ENCODE assay signal across 29 cellular contexts in genomic region chr18:78503129-78503528, GRCh38.
"Had no signal": no experiment of that assay in that cellular context is flagged by ENCODE, and none has a peak within 500 bp of the region (broad histone marks: within the 10 kb centered on the region; RNA-seq: fewer than 3 reads in every experiment).

No MANE protein-coding gene starts in this region.

- DNase-seq: activated B cell treated with CpG ODN at 0.5 μM for 24 hours; activated CD4-positive, alpha-beta memory T cell treated with anti-CD3 and anti-CD28 coated beads for 36 hours; activated CD4-positive, alpha-beta T cell treated with anti-CD3 and anti-CD28 coated beads for 4 hours; activated CD4-positive, alpha-beta T cell treated with anti-CD3 and anti-CD28 coated beads, Interleukin-2, amount 10 ng/mL, durations not matched to agents 24 days and 14 days; activated CD4-positive, alpha-beta T cell treated with anti-CD3 and anti-CD28 coated beads, Interleukin-2, amount 50 U/mL, for 1 hour; activated CD4-positive, alpha-beta T cell treated with anti-CD3 and anti-CD28 coated beads, Interleukin-2, amount 50 U/mL, for 4 hours; activated CD4-positive, CD25-positive, alpha-beta regulatory T cell treated with anti-CD3 and anti-CD28 coated beads, Interleukin-2, amount 50 U/mL, for 72 hours; activated CD8-positive, alpha-beta memory T cell treated with anti-CD3 and anti-CD28 coated beads, Interleukin-2, amount 50 U/mL, for 4 hours; activated CD8-positive, alpha-beta T cell treated with anti-CD3 and anti-CD28 coated beads for 36 hours; activated effector memory CD4-positive, alpha-beta T cell treated with anti-CD3 and anti-CD28 coated beads, Interleukin-2, amount 50 U/mL, for 16 hours; activated gamma-delta T cell treated with Interleukin-2 at 50 U/mL for 16 hours; activated naive CD4-positive, alpha-beta T cell; activated naive CD4-positive, alpha-beta T cell treated with anti-CD3 and anti-CD28 coated beads for 36 hours; activated naive CD4-positive, alpha-beta T cell treated with anti-CD3 and anti-CD28 coated beads, Interleukin-2, amount 50 U/mL, for 16 hours; activated naive CD8-positive, alpha-beta T cell treated with anti-CD3 and anti-CD28 coated beads for 36 hours; activated T-cell treated with anti-CD3 and anti-CD28 coated beads for 4 hours; activated T-cell treated with anti-CD3 and anti-CD28 coated beads, Interleukin-2, amount 50 U/mL, for 1 hour; activated T-cell treated with anti-CD3 and anti-CD28 coated beads, Interleukin-2, amount 50 U/mL, for 4 hours; activated T-cell treated with anti-CD3 and anti-CD28 coated beads, Interleukin-2, amount 50 U/mL, for 72 hours; adrenal gland; amniotic stem cell; caudate nucleus; cerebellar nuclear complex; SW 1271; T-helper 1 cell; T-helper 2 cell; T-helper 9 cell had no signal

- H3K27ac ChIP-seq: adrenal gland, ascending aorta, cardiac muscle cell had no signal

- H3K27me3 ChIP-seq: adrenal gland, ascending aorta, cardiac muscle cell had no signal

- H3K4me1 ChIP-seq: adrenal gland, ascending aorta had no signal

- H3K9me3 ChIP-seq: adrenal gland, ascending aorta had no signal

- H3K4me3 ChIP-seq: adrenal gland, ascending aorta, cardiac muscle cell had no signal

- H3K36me3 ChIP-seq: adrenal gland, ascending aorta, cardiac muscle cell had no signal
